In the genomic region with DNA sequence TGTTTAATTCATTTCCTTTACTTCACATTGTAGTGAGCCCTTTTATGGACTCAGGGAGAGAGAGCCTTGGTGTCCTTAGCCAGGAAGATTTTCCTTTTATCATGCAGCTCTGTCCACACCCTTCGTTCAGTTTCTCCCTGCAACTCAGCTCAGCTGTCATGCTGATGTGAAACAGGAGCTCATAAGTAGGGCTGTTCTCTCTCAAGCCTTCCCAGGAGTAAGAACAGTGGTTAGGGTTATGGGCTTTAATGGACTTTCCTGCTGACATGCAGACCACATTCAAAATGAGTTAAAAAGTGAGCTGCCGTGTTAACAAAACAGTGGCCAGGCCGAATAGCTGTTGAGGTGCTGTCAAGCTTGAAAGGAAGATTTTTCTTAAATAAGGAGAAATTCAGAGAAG, we compare ENCODE assay signal across 13 cellular contexts.
DNase-seq lines count a peak whose midpoint lies in the region; ATAC-seq and TF ChIP-seq lines count a peak whose summit lies in the region.
"Had no signal": no experiment of that assay in that cellular context is flagged by ENCODE, and none has a peak within 500 bp of the region (broad histone marks: within the 10 kb centered on the region; RNA-seq: fewer than 3 reads in every experiment).

No MANE protein-coding gene starts in this region.

- 0 out of 2 replicates have a peak overlapping the region, but pooled peaks have one; percentile 21 for H2AFZ ChIP-seq in GM23248
- no peak overlapping the region for H2AFZ ChIP-seq in smooth muscle cell (ENCODE audit: low read depth)

- H3K9me3 ChIP-seq in GM23248 (ENCODE audit: low read depth) (no peaks in the 10 kb centered on the region), SK-N-MC (ENCODE audit: low read depth, low read length) (no peaks in the 10 kb centered on the region), right cardiac atrium (ENCODE audit: control insufficient read depth, low read length) (no peaks in the 10 kb centered on the region), smooth muscle cell (replicated peaks; ENCODE audit: low read depth) (no peaks in the 10 kb centered on the region)
- H3K9me3 ChIP-seq: esophagus muscularis mucosa, upper lobe of left lung had no signal

- no peaks in the 10 kb centered on the region for H3K9me2 ChIP-seq in GM23248 (ENCODE audit: insufficient read depth)

- H3K4me2 ChIP-seq in GM23248 (ENCODE audit: unreplicated experiment) (no peak overlapping the region), smooth muscle cell (peak overlapping the region; percentile 49)

- H3K27ac Mint-ChIP-seq in activated naive CD4-positive, alpha-beta T cell treated with anti-CD3 and anti-CD28 coated beads, Interleukin-2, amount 50 U/mL, for 72 hours = no peak overlapping the region
- H3K27ac Mint-ChIP-seq: activated naive CD8-positive, alpha-beta T cell had no signal

- H3K36me3 ChIP-seq in GM23248 (ENCODE audit: low read depth) = no peaks in the 10 kb centered on the region
- no peaks in the 10 kb centered on the region for H3K36me3 ChIP-seq in SK-N-MC (ENCODE audit: insufficient read depth, low read length)
- no peaks in the 10 kb centered on the region for H3K36me3 ChIP-seq in smooth muscle cell (ENCODE audit: low read depth)
- H3K36me3 ChIP-seq: esophagus muscularis mucosa, upper lobe of left lung, WERI-Rb-1 had no signal

- intact Hi-C loops in right cardiac atrium (cut with DNase I) = no loop called here

- DNase-seq in GM23248 (no peak), SK-N-MC (ENCODE audit: low read depth, low spot score) (no peak), right cardiac atrium (no peak), smooth muscle cell (lab: John Stamatoyannopoulos, UW; ENCODE audit: unreplicated experiment) (no peak), GM10248 (ENCODE audit: extremely low spot score) (no peak)
- DNase-seq in activated naive CD4-positive, alpha-beta T cell treated with anti-CD3 and anti-CD28 coated beads, Interleukin-2, amount 50 U/mL, for 72 hours (ENCODE audit: low spot score in 2 of 2) = no peak
- DNase-seq: stimulated activated CD4-positive, alpha-beta T cell treated with anti-CD3 and anti-CD28 coated beads, Interleukin-4, amount 100 ng/mL, for 1 hour; upper lobe of left lung; WERI-Rb-1 had no signal

- H3K27me3 ChIP-seq in GM23248 (replicated peaks; ENCODE audit: insufficient read depth) = no peaks in the 10 kb centered on the region
- no peaks in the 10 kb centered on the region for H3K27me3 ChIP-seq in right cardiac atrium (ENCODE audit: control insufficient read depth, insufficient read depth)
- no peaks in the 10 kb centered on the region for H3K27me3 ChIP-seq in smooth muscle cell (ENCODE audit: low read depth)
- H3K27me3 ChIP-seq: esophagus muscularis mucosa, upper lobe of left lung had no signal

- H3K9ac ChIP-seq in GM23248 (no peak overlapping the region), SK-N-MC (ENCODE audit: insufficient read length) (no peak overlapping the region), smooth muscle cell (ENCODE audit: low read depth) (no peak overlapping the region)

- POLR2A ChIA-PET in GM10248 (lab: Yijun Ruan, JAX) = no interaction called here

- H3F3A ChIP-seq in GM23248 (ENCODE audit: insufficient read depth) (no peaks in the 10 kb centered on the region), smooth muscle cell (ENCODE audit: low read depth) (no peaks in the 10 kb centered on the region)

- H3K27ac ChIP-seq in GM23248 = no peak overlapping the region
- peak overlapping the region; percentile 17 for H3K27ac ChIP-seq in SK-N-MC
- H3K27ac ChIP-seq in right cardiac atrium (ENCODE audit: low read length) = no peak overlapping the region
- H3K27ac ChIP-seq in smooth muscle cell (ENCODE audit: low read depth) = peak overlapping the region; percentile 59
- H3K27ac ChIP-seq: upper lobe of left lung, WERI-Rb-1 had no signal

- H3K9me3 Mint-ChIP-seq in activated naive CD4-positive, alpha-beta T cell treated with anti-CD3 and anti-CD28 coated beads, Interleukin-2, amount 50 U/mL, for 72 hours = no peaks in the 10 kb centered on the region

- no peaks in the 10 kb centered on the region for H3K36me3 Mint-ChIP-seq in activated naive CD4-positive, alpha-beta T cell treated with anti-CD3 and anti-CD28 coated beads, Interleukin-2, amount 50 U/mL, for 72 hours

- in situ Hi-C loops in GM23248 (cut with MboI) = loop anchor here (25.0 kb wide), 2 partner anchors 1252 to 1527 kb away; no protein-coding TSS in a partner anchor

- H3K4me3 ChIP-seq in GM23248 = no peak overlapping the region
- no peak overlapping the region for H3K4me3 ChIP-seq in SK-N-MC
- H3K4me3 ChIP-seq in right cardiac atrium (ENCODE audit: low read length) = no peak overlapping the region
- H3K4me3 ChIP-seq in smooth muscle cell = no peak overlapping the region
- H3K4me3 ChIP-seq: esophagus muscularis mucosa, upper lobe of left lung had no signal

- CTCF ChIA-PET in GM10248 (lab: Yijun Ruan, JAX) = interaction anchor here (0.7 kb wide), 1 partner anchor 12 kb away, joined by 3 read pairs; no protein-coding TSS in a partner anchor

- TF ChIP-seq CTCF in smooth muscle cell (IDR thresholded peaks at IDR 0.05; ENCODE audit: borderline replicate concordance, insufficient read depth, poor library complexity, severe bottlenecking) (no peak), GM10248 (IDR thresholded peaks at IDR 0.05; ENCODE audit: control extremely low read depth, extremely low read depth, low read depth, missing control alignments) (no peak)

- no peaks in the 10 kb centered on the region for H4K20me1 ChIP-seq in GM23248 (ENCODE audit: insufficient read depth)
- H4K20me1 ChIP-seq in smooth muscle cell (ENCODE audit: low read depth) = no peaks in the 10 kb centered on the region

- H3K4me1 ChIP-seq in GM23248 (ENCODE audit: insufficient read depth) (peaks cover 26% of the 10 kb centered on the region), right cardiac atrium (ENCODE audit: control insufficient read depth, insufficient read depth, low read length) (peaks cover 3% of the 10 kb centered on the region), smooth muscle cell (ENCODE audit: low read depth) (peaks cover 23% of the 10 kb centered on the region)
- H3K4me1 ChIP-seq: upper lobe of left lung had no signal

- H3K79me2 ChIP-seq in GM23248 (ENCODE audit: insufficient read depth) (no peaks in the 10 kb centered on the region), smooth muscle cell (ENCODE audit: low read depth) (no peaks in the 10 kb centered on the region)

- ATAC-seq in right cardiac atrium (peak; percentile 89 to 93), HG02642 (IDR thresholded peaks at IDR 0.05; ENCODE audit: poor library complexity, unreplicated experiment) (no peak), HG03457 (IDR thresholded peaks at IDR 0.05; ENCODE audit: unreplicated experiment) (no peak)
- ATAC-seq in activated naive CD4-positive, alpha-beta T cell treated with anti-CD3 and anti-CD28 coated beads, Interleukin-2, amount 50 U/mL, for 72 hours = no peak

- 50 to 52% methylated on average over 3 of the region's 3 CpGs for WGBS in GM23248 (ENCODE audit: low coverage in 1 of 2, low lambda C conversion rate in 2 of 2, missing lambda C conversion rate in 2 of 2), 2 experiments
- 25% methylated on average over 3 of the region's 3 CpGs for WGBS in right cardiac atrium
- 4% methylated on average over 3 of the region's 3 CpGs for WGBS in smooth muscle cell (ENCODE audit: low lambda C conversion rate)

Comparison
In these comparisons a context has a peak if more than half of its experiments do, and no peak if none do; other contexts are left out.
1. H3K27ac ChIP-seq: peak in SK-N-MC (single experiment) and smooth muscle cell (single experiment); none in GM23248 (single experiment) and right cardiac atrium (single experiment).
2. ATAC-seq: peak in right cardiac atrium (2 of 2); none in activated naive CD4-positive, alpha-beta T cell treated with anti-CD3 and anti-CD28 coated beads, Interleukin-2, amount 50 U/mL, for 72 hours (0 of 2), HG02642 (single experiment) and HG03457 (single experiment).